1 cellular context compared by ENCODE assay signal in the genomic region with DNA sequence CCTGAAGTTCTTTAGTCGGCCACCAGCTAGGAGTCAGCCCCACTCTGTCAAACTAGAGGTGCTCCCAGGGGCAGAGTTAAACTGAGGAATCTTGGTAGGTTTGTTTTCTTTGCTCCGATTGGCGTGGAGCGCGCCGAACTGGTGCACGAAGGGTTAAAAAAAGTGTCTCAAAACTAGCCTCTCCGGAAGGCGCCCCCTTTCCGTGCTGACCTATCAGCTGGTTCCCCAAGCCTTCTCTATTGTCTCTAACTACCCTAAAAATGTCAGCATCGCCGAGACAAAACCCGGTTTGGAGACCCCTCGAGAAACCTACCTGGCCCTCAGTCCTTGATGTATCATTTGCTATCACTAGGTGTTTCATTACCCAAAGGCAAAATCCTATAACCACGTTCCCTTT.
TF ChIP-seq lines count a peak whose summit lies in the region.

No MANE protein-coding gene starts in this region.

TF ChIP-seq in SK-N-SH, 30 proteins besides CTCF, POLR2A, EP300 and RAD21 (continued from another document):
- TF ChIP-seq, protein P1, sequence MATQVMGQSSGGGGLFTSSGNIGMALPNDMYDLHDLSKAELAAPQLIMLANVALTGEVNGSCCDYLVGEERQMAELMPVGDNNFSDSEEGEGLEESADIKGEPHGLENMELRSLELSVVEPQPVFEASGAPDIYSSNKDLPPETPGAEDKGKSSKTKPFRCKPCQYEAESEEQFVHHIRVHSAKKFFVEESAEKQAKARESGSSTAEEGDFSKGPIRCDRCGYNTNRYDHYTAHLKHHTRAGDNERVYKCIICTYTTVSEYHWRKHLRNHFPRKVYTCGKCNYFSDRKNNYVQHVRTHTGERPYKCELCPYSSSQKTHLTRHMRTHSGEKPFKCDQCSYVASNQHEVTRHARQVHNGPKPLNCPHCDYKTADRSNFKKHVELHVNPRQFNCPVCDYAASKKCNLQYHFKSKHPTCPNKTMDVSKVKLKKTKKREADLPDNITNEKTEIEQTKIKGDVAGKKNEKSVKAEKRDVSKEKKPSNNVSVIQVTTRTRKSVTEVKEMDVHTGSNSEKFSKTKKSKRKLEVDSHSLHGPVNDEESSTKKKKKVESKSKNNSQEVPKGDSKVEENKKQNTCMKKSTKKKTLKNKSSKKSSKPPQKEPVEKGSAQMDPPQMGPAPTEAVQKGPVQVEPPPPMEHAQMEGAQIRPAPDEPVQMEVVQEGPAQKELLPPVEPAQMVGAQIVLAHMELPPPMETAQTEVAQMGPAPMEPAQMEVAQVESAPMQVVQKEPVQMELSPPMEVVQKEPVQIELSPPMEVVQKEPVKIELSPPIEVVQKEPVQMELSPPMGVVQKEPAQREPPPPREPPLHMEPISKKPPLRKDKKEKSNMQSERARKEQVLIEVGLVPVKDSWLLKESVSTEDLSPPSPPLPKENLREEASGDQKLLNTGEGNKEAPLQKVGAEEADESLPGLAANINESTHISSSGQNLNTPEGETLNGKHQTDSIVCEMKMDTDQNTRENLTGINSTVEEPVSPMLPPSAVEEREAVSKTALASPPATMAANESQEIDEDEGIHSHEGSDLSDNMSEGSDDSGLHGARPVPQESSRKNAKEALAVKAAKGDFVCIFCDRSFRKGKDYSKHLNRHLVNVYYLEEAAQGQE (IDR thresholded peaks at IDR 0.05; ENCODE audit: low read depth, low read length): no peak
- no peak for TF ChIP-seq CHD2 (IDR thresholded peaks at IDR 0.05; ENCODE audit: low read length, partially characterized antibody)
